Comparison of ENCODE assay signal across 9 cellular contexts in the genomic region with DNA sequence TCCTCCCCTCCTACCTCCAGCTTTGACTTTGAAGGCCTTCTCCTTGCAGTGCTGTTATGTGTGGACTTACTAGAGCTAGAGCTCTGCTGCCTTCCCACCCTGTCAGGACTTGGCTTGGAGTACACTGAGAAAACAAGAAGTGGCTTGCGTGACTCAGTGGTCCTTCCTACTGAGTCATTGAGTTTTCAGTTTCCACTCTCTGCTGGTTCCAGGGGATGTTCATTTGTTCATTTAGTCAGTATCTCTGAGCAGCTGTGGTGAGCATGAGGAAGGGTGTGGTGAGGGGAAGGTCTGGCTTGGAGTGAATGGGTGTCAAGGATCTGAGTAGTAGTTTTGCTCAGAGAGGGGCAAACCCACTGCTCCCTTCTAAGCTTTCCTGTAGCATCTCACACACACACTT. TPM values are rescaled to one million over a fixed set of nuclear protein-coding genes. Genes with fewer than 3 reads are reported as not detected.
DNase-seq lines count a peak whose midpoint lies in the region; ATAC-seq and TF ChIP-seq lines count a peak whose summit lies in the region.
"Had no signal": no experiment of that assay in that cellular context is flagged by ENCODE, and none has a peak within 500 bp of the region (broad histone marks: within the 10 kb centered on the region; RNA-seq: fewer than 3 reads in every experiment).

No MANE protein-coding gene starts in this region.

- no peaks in the 10 kb centered on the region for H3K36me3 ChIP-seq in transverse colon

- H3K4me3 Mint-ChIP-seq in endothelial cell (ENCODE audit: unreplicated experiment): no peak overlapping the region

- no peak overlapping the region for H3K27ac Mint-ChIP-seq in endothelial cell (ENCODE audit: unreplicated experiment)

- H3K27ac ChIP-seq in transverse colon: no peak overlapping the region
- H3K27ac ChIP-seq: C4-2B had no signal

- H3K9me3 ChIP-seq in transverse colon: no peaks in the 10 kb centered on the region

- peaks cover 5% of the 10 kb centered on the region for H3K36me3 Mint-ChIP-seq in endothelial cell (ENCODE audit: low read depth, unreplicated experiment)

- H3K4me1 ChIP-seq in transverse colon: no peaks in the 10 kb centered on the region

- peaks cover 13% of the 10 kb centered on the region for H3K4me1 Mint-ChIP-seq in endothelial cell (ENCODE audit: unreplicated experiment)

- no peak for ATAC-seq in left lobe of liver
- no peak for ATAC-seq in HG03108 (IDR thresholded peaks at IDR 0.05; ENCODE audit: unreplicated experiment)

- intact Hi-C loops in transverse colon (cut with DNase I; ENCODE audit: low total_unique reads): no loop called here

- in situ Hi-C loops in transverse colon (cut with MboI; ENCODE audit: low pct_ligation_motif_present in 1 of 4, low pct_unique_long_range_greater_than_20kb in 1 of 4, low sequenced_read_pairs in 3 of 4): no loop called here

- DNase-seq in stimulated activated naive CD4-positive, alpha-beta T cell treated with Interleukin-2 at 50 U/mL for 16 hours (lab: John Stamatoyannopoulos, UW): peak; percentile 76
- DNase-seq in stimulated activated naive CD4-positive, alpha-beta T cell (lab: John Stamatoyannopoulos, UW): no peak
- DNase-seq in activated CD4-positive, alpha-beta T cell treated with anti-CD3 and anti-CD28 coated beads for 4 hours: peak; percentile 61
- DNase-seq in fibroblast of mammary gland (ENCODE audit: low read depth) (peak; percentile 96), transverse colon (no peak), endothelial cell (ENCODE audit: low spot score) (no peak), left lobe of liver (ENCODE audit: low spot score) (no peak)

- WGBS in transverse colon (ENCODE audit: low coverage in 1 of 2), 2 donors: 95% methylated on average over 1 of the region's 1 CpG; no CpG with 5 or more reads in 1 of the 2 donors

- no peaks in the 10 kb centered on the region for H3K27me3 ChIP-seq in transverse colon

- no peaks in the 10 kb centered on the region for H3K9me3 Mint-ChIP-seq in endothelial cell (ENCODE audit: unreplicated experiment)

- TF ChIP-seq EP300 in transverse colon (IDR thresholded peaks at IDR 0.05; ENCODE audit: low read depth): no peak

- peaks cover 8% of the 10 kb centered on the region for H3K27me3 Mint-ChIP-seq in endothelial cell (ENCODE audit: unreplicated experiment)

- no peak for TF ChIP-seq CTCF in fibroblast of mammary gland (conservative IDR thresholded peaks at IDR 0.05; ENCODE audit: control insufficient read depth, insufficient read depth, low read depth, low read length)
- TF ChIP-seq CTCF in transverse colon (IDR thresholded peaks at IDR 0.05): no peak
- TF ChIP-seq CTCF in endothelial cell (IDR thresholded peaks at IDR 0.05; ENCODE audit: unreplicated experiment): no peak

- no peak for TF ChIP-seq POLR2A in transverse colon (IDR thresholded peaks at IDR 0.05)

- H3K4me3 ChIP-seq in fibroblast of mammary gland (ENCODE audit: control insufficient read depth, low read depth, low read length): no peak overlapping the region
- H3K4me3 ChIP-seq in transverse colon: no peak overlapping the region

RNA-seq across cellular contexts. Expression of a gene that starts 17.2 kb away (rescaled TPM):
- total RNA-seq in transverse colon (10 to 100 TPM in 1 of 4 donors, 1 to 10 TPM in 3; 2.2 to 11.3 (median 5.3) TPM), endothelial cell (ENCODE audit: unreplicated experiment) (294 TPM), left lobe of liver (6.6 TPM)

Comparison
In these comparisons a context has a peak if more than half of its experiments do, and no peak if none do; other contexts are left out.
1. DNase-seq: peak in stimulated activated naive CD4-positive, alpha-beta T cell treated with Interleukin-2 at 50 U/mL for 16 hours (single experiment), activated CD4-positive, alpha-beta T cell treated with anti-CD3 and anti-CD28 coated beads for 4 hours (2 of 2) and fibroblast of mammary gland (single experiment); none in stimulated activated naive CD4-positive, alpha-beta T cell (0 of 6), transverse colon (single experiment), endothelial cell (single experiment) and left lobe of liver (single experiment).
2. RNA of a gene that starts 17.2 kb away (total RNA-seq): 294 TPM in endothelial cell (single experiment); 6.6 TPM in left lobe of liver (single experiment) and 2.2 to 11.3 TPM in transverse colon; every median in the first group is over 10 times any median in the second.